ENCODE assay signal across 12 cellular contexts in genomic region chr11:48036011-48036410, GRCh38. TPM values are rescaled to one million over a fixed set of nuclear protein-coding genes. Genes with fewer than 3 reads are reported as not detected.
DNase-seq lines count a peak whose midpoint lies in the region; TF ChIP-seq lines count a peak whose summit lies in the region.
"Had no signal": no experiment of that assay in that cellular context is flagged by ENCODE, and none has a peak within 500 bp of the region (broad histone marks: within the 10 kb centered on the region; RNA-seq: fewer than 3 reads in every experiment).

No MANE protein-coding gene starts in this region.

- DNase-seq in EL (peak; percentile 21), NCI-H226 (peak; percentile 48), esophagus muscularis mucosa (ENCODE audit: extremely low spot score) (no peak), prostate gland (ENCODE audit: low spot score) (no peak), hepatic stellate cell (ENCODE audit: low spot score) (no peak), DMS114 treated with DMSO at 0.1 percent for 48 hours (lab: John Stamatoyannopoulos, UW; ENCODE audit: unreplicated experiment) (no peak), T-helper 9 cell (no peak)
- no peak for DNase-seq in stimulated activated CD4-positive, alpha-beta T cell treated with anti-CD3 and anti-CD28 coated beads, Interleukin-4, amount 100 ng/mL, for 4 hours
- DNase-seq: activated effector memory CD4-positive, alpha-beta T cell treated with anti-CD3 and anti-CD28 coated beads, Interleukin-2, amount 50 U/mL, for 16 hours; mesenchymal stem cell; NCI-H1417; OCI-M1 had no signal

- peak overlapping the region; percentile 13 to 61 (median 22) for H3K27ac ChIP-seq in esophagus muscularis mucosa (replicated peaks in 1 of 4)
- peak overlapping the region; percentile 43 to 88 for H3K27ac ChIP-seq in prostate gland

- H3K4me1 ChIP-seq in esophagus muscularis mucosa = peaks cover 9 to 39% (median 22%) of the 10 kb centered on the region in 4 donors
- H3K4me1 ChIP-seq in prostate gland (replicated peaks) = peaks cover 6% of the 10 kb centered on the region

- H3K36me3 ChIP-seq in esophagus muscularis mucosa (no peaks in the 10 kb centered on the region), prostate gland (no peaks in the 10 kb centered on the region)

- H3K9me3 ChIP-seq in esophagus muscularis mucosa (no peaks in the 10 kb centered on the region), prostate gland (no peaks in the 10 kb centered on the region)

- WGBS in esophagus muscularis mucosa = 54% methylated on average over 1 of the region's 1 CpG
- 28% methylated on average over 1 of the region's 1 CpG for WGBS in prostate gland

- H3K27me3 ChIP-seq in esophagus muscularis mucosa = no peaks in the 10 kb centered on the region
- no peaks in the 10 kb centered on the region for H3K27me3 ChIP-seq in prostate gland (replicated peaks; ENCODE audit: insufficient read depth)

- TF ChIP-seq CTCF in esophagus muscularis mucosa (IDR thresholded peaks at IDR 0.05) (no peak), prostate gland (IDR thresholded peaks at IDR 0.05) (no peak)

- intact Hi-C loops in esophagus muscularis mucosa (cut with DNase I) (no loop called here), prostate gland (cut with DNase I) (no loop called here)

- no peak for TF ChIP-seq EP300 in esophagus muscularis mucosa (IDR thresholded peaks at IDR 0.05)

- H3K4me3 ChIP-seq in esophagus muscularis mucosa = no peak overlapping the region
- H3K4me3 ChIP-seq in prostate gland = no peak overlapping the region

- TF ChIP-seq POLR2A in esophagus muscularis mucosa (IDR thresholded peaks at IDR 0.05; ENCODE audit: low read depth) (no peak), prostate gland (IDR thresholded peaks at IDR 0.05) (no peak)

RNA-seq across cellular contexts. Expression of gene PTPRJ, which starts 55.7 kb away (rescaled TPM):
- total RNA-seq in esophagus muscularis mucosa (10 to 100 TPM in 2 of 4 donors, 1 to 10 TPM in 2; 8.3 to 14.1 (median 10.5) TPM), prostate gland (10 to 100 TPM; 24.9 to 48.0 TPM)

Comparison
In these comparisons a context has a peak if more than half of its experiments do, and no peak if none do; other contexts are left out.
1. DNase-seq: peak in EL (single experiment) and NCI-H226 (single experiment); none in esophagus muscularis mucosa (single experiment), prostate gland (single experiment), hepatic stellate cell (single experiment), DMS114 treated with DMSO at 0.1 percent for 48 hours (single experiment), stimulated activated CD4-positive, alpha-beta T cell treated with anti-CD3 and anti-CD28 coated beads, Interleukin-4, amount 100 ng/mL, for 4 hours (0 of 2) and T-helper 9 cell (single experiment).